Comparison of ENCODE assay signal across 23 cellular contexts in the genomic region with DNA sequence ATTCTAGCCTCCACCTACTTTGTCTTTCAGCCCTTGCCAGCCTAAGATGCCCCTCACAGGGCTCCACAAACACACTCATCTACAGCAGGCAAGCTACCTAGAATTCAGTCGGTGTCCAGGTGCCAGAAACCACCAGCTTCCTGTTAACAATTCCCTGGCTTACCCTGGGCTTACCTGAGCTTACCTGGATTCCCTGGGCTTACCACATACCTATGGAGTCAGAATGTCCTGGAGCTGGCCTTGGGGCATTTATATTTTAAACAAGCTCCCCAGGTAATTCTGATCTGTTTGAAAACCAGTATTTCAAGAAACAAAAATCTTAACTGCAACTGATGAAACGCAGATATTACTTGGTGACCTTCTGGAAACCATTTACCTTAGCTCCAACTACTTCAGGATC.
DNase-seq lines count a peak whose midpoint lies in the region; ATAC-seq, FAIRE-seq and TF ChIP-seq lines count a peak whose summit lies in the region.
"Had no signal": no experiment of that assay in that cellular context is flagged by ENCODE, and none has a peak within 500 bp of the region (broad histone marks: within the 10 kb centered on the region; RNA-seq: fewer than 3 reads in every experiment).

No MANE protein-coding gene starts in this region.

- CTCF ChIA-PET in H1 (lab: Charles Lee; ENCODE audit: partially characterized antibody), result interaction anchor here (1.1 to 5.8 kb wide), 5 partner anchors 9 to 16 kb away, joined by 3 to 36 read pairs (median 3); no protein-coding TSS in a partner anchor

- FAIRE-seq in H1 (lab: Jason Lieb, UNC), result no peak
- FAIRE-seq: GM12891 had no signal

- peaks cover 4% of the 10 kb centered on the region for H3K4me1 ChIP-seq in RWPE2 (ENCODE audit: insufficient read depth, poor library complexity, severe bottlenecking)
- peaks cover 0 to 4% (median 0%) of the 10 kb centered on the region in 4 experiments; a peak in 2 of 7 replicates for H3K4me1 ChIP-seq in H1 (replicated peaks in 1 of 4; ENCODE audit: control insufficient read depth in 3 of 4, insufficient read depth in 4 of 4, low read length in 3 of 4)
- no peaks in the 10 kb centered on the region for H3K4me1 ChIP-seq in mesendoderm (ENCODE audit: control insufficient read depth, low read depth, low read length)
- H3K4me1 ChIP-seq: BLaER1 had no signal

- H3K9me3 ChIP-seq in RWPE2 (ENCODE audit: severe bottlenecking) (no peaks in the 10 kb centered on the region), H1 (ENCODE audit: insufficient read depth in 2 of 2, low read depth in 1 of 2, low read length in 1 of 2) (no peaks in the 10 kb centered on the region)
- H3K9me3 ChIP-seq: BLaER1 had no signal

- H2AFZ ChIP-seq in H1 (ENCODE audit: low read length), result 0 out of 2 replicates have a peak overlapping the region, but pooled peaks have one; percentile 39

- H3K4me3 ChIP-seq in RWPE2 (ENCODE audit: severe bottlenecking) (no peak overlapping the region), H1 (ENCODE audit: extremely low read depth in 1 of 4, insufficient read depth in 2 of 4, low read depth in 3 of 4, low read length in 4 of 4) (no peak overlapping the region), mesendoderm (ENCODE audit: low read length) (no peak overlapping the region)
- H3K4me3 ChIP-seq: BLaER1 had no signal

- TF ChIP-seq CTCF in RWPE2 (IDR thresholded peaks at IDR 0.05; ENCODE audit: poor library complexity, severe bottlenecking) (no peak), H1 (IDR thresholded peaks at IDR 0.05; ENCODE audit: control extremely low read depth in 1 of 3, insufficient read depth in 1 of 3, low read depth in 1 of 3, low read length in 3 of 3) (no peak)

- H3K23ac ChIP-seq in H1 (ENCODE audit: insufficient read length) (no peak overlapping the region), mesendoderm (ENCODE audit: low read length) (no peak overlapping the region)

- no peak overlapping the region for H3K4me2 ChIP-seq in H1 (ENCODE audit: insufficient read depth in 1 of 2, low read depth in 2 of 2, low read length in 2 of 2)
- H3K4me2 ChIP-seq in mesendoderm (ENCODE audit: low read length), result no peak overlapping the region
- H3K4me2 ChIP-seq: BLaER1 had no signal

- H3K79me2 ChIP-seq in H1 (ENCODE audit: control insufficient read depth in 1 of 2, insufficient read depth in 2 of 2, low read length in 2 of 2), result no peaks in the 10 kb centered on the region
- no peaks in the 10 kb centered on the region for H3K79me2 ChIP-seq in mesendoderm (ENCODE audit: control insufficient read depth, insufficient read depth, low read length)

- peak; percentile 26 for DNase-seq in ELF-1 (ENCODE audit: low read depth, low spot score)
- no peak for DNase-seq in RWPE2 (ENCODE audit: low spot score)
- DNase-seq in H1 (ENCODE audit: low read depth in 1 of 2, low spot score in 2 of 2), result no peak
- DNase-seq in mesendoderm, result peak; percentile 23
- no peak for DNase-seq in NK-92 treated with Interleukin-12 subunit alpha and Interleukin-12 subunit beta, amount 100 ng/mL, for 24 hours (lab: John Stamatoyannopoulos, UW)
- DNase-seq in hippocampal formation (lab: John Stamatoyannopoulos, UW), result no peak
- no peak for DNase-seq in COR-L47 (lab: John Stamatoyannopoulos, UW)
- DNase-seq: CD4-positive, CD25-positive, alpha-beta regulatory T cell; EL; GF-D8; H7; NCI-H1105 treated with DMSO at 0.1 percent for 48 hours; NCI-H146; NCI-H1930; NCI-H2107; NCI-H446; NCI-H524 treated with DMSO at 0.1 percent for 48 hours; NCI-H774; RPMI8226; SHP77 treated with DMSO at 0.1 percent for 48 hours had no signal

- no peak for TF ChIP-seq RAD21 in H1 (IDR thresholded peaks at IDR 0.05 in 1 of 2, conservative IDR thresholded peaks at IDR 0.05 in 1 of 2; ENCODE audit: low read depth in 2 of 2, low read length in 2 of 2)

- TF ChIP-seq EP300 in H1 (IDR thresholded peaks at IDR 0.05; ENCODE audit: borderline replicate concordance in 1 of 2, low read depth in 2 of 2, low read length in 2 of 2), result no peak

- no peak overlapping the region for H2BK20ac ChIP-seq in H1 (ENCODE audit: low read length)

- H3K4ac ChIP-seq in H1 (replicated peaks; ENCODE audit: insufficient read length, low read depth, low read length) (no peak overlapping the region), mesendoderm (ENCODE audit: low read depth, low read length) (no peak overlapping the region)

- no peak overlapping the region for H3K56ac ChIP-seq in H1 (replicated peaks; ENCODE audit: insufficient read length, low read depth, low read length)
- H3K56ac ChIP-seq in mesendoderm (ENCODE audit: low read length), result no peak overlapping the region

- TF ChIP-seq POLR2A in H1 (IDR thresholded peaks at IDR 0.05; ENCODE audit: control extremely low read depth in 1 of 2, low read depth in 2 of 2, low read length in 2 of 2), result no peak

- H4K91ac ChIP-seq in H1 (replicated peaks; ENCODE audit: insufficient read length, low read length), result no peak overlapping the region

- no peak overlapping the region for H3K9ac ChIP-seq in H1 (replicated peaks in 1 of 4; ENCODE audit: extremely low read depth in 1 of 4, low read depth in 3 of 4, low read length in 3 of 4)
- H3K9ac ChIP-seq in mesendoderm (ENCODE audit: low read length), result no peak overlapping the region
- H3K9ac ChIP-seq: BLaER1 had no signal

- H3K23me2 ChIP-seq in H1 (ENCODE audit: low read depth, low read length), result no peaks in the 10 kb centered on the region

- no peaks in the 10 kb centered on the region for H4K20me1 ChIP-seq in H1 (replicated peaks in 1 of 2; ENCODE audit: control insufficient read depth in 1 of 2, insufficient read depth in 2 of 2, low read length in 2 of 2)
- H4K20me1 ChIP-seq: BLaER1 had no signal

- H3K14ac ChIP-seq in H1 (ENCODE audit: insufficient read length), result no peak overlapping the region

- WGBS in H1 (ENCODE audit: extremely low coverage in 1 of 2, insufficient coverage in 1 of 2, insufficient read length in 1 of 2, insufficient replicate concordance in 2 of 2, low coverage in 1 of 2, low lambda C conversion rate in 2 of 2, missing lambda C conversion rate in 1 of 2), 2 experiments, result 81% methylated on average over 2 of the region's 2 CpGs; no CpG with 5 or more reads in 1 of the 2 experiments
- WGBS in mesendoderm (ENCODE audit: extremely low coverage, insufficient coverage, low lambda C conversion rate), result no CpG with 5 or more reads among the region's 2 CpGs

- H2BK15ac ChIP-seq in H1 (ENCODE audit: low read length) (no peak overlapping the region), mesendoderm (replicated peaks; ENCODE audit: low read depth) (no peak overlapping the region)

- H2BK12ac ChIP-seq in H1 (ENCODE audit: low read depth, low read length), result no peak overlapping the region

- H3K27me3 ChIP-seq in RWPE2 (ENCODE audit: insufficient read depth, poor library complexity, severe bottlenecking), result no peaks in the 10 kb centered on the region
- peaks cover 0 to 1% (median 0%) of the 10 kb centered on the region in 4 experiments; a peak in 1 of 7 replicates for H3K27me3 ChIP-seq in H1 (replicated peaks in 1 of 4; ENCODE audit: control insufficient read depth in 3 of 4, extremely low read depth in 1 of 4, insufficient read depth in 3 of 4, low read length in 3 of 4)
- H3K27me3 ChIP-seq in mesendoderm (ENCODE audit: insufficient read depth, low read length, poor library complexity), result no peaks in the 10 kb centered on the region
- H3K27me3 ChIP-seq: BLaER1 had no signal

- H3K27ac ChIP-seq in RWPE2 (ENCODE audit: poor library complexity, severe bottlenecking), result no peak overlapping the region
- H3K27ac ChIP-seq in H1 (ENCODE audit: low read depth, low read length), result no peak overlapping the region
- no peak overlapping the region for H3K27ac ChIP-seq in mesendoderm (ENCODE audit: low read depth, low read length)
- H3K27ac ChIP-seq: BLaER1, HL-60 had no signal

- H4K5ac ChIP-seq in H1 (ENCODE audit: insufficient read length, low read depth, low read length), result no peak overlapping the region
- H4K5ac ChIP-seq in mesendoderm (ENCODE audit: low read length), result no peak overlapping the region

- no peak overlapping the region for H2AK5ac ChIP-seq in H1 (ENCODE audit: low read depth, low read length)
- no peak overlapping the region for H2AK5ac ChIP-seq in mesendoderm (ENCODE audit: low read length)

- no peak overlapping the region for H2BK5ac ChIP-seq in H1 (ENCODE audit: low read depth, low read length)
- H2BK5ac ChIP-seq in mesendoderm (ENCODE audit: low read length), result no peak overlapping the region

- H3K36me3 ChIP-seq in RWPE2 (ENCODE audit: low read depth), result no peaks in the 10 kb centered on the region
- H3K36me3 ChIP-seq in H1 (ENCODE audit: control insufficient read depth in 2 of 4, insufficient read depth in 4 of 4, low read length in 3 of 4), result no peaks in the 10 kb centered on the region
- H3K36me3 ChIP-seq in mesendoderm (ENCODE audit: control insufficient read depth, insufficient read depth, low read length), result no peaks in the 10 kb centered on the region
- H3K36me3 ChIP-seq: BLaER1 had no signal

- POLR2A ChIA-PET in H1 (lab: Charles Lee; ENCODE audit: partially characterized antibody), result interaction anchor here (0.6 kb wide), 1 partner anchor 58 kb away, joined by 3 read pairs; no protein-coding TSS in a partner anchor

- H3K79me1 ChIP-seq in H1 (ENCODE audit: low read depth, low read length), result no peaks in the 10 kb centered on the region
- H3K79me1 ChIP-seq in mesendoderm (ENCODE audit: low read length), result no peaks in the 10 kb centered on the region

- H3K18ac ChIP-seq in H1 (ENCODE audit: extremely low read depth, low read length) (no peak overlapping the region), mesendoderm (ENCODE audit: low read length) (no peak overlapping the region)

- H2BK120ac ChIP-seq in H1 (replicated peaks; ENCODE audit: low read depth, low read length) (no peak overlapping the region), mesendoderm (ENCODE audit: low read depth, low read length) (no peak overlapping the region)

- no peak overlapping the region for H4K8ac ChIP-seq in H1 (ENCODE audit: extremely low read depth, insufficient read depth, low read length)
- no peak overlapping the region for H4K8ac ChIP-seq in mesendoderm (ENCODE audit: low read depth, low read length)

- ATAC-seq in RWPE2 (ENCODE audit: low read depth), result peak; percentile 71; the same call in 2 of the 3 replicates

TF ChIP-seq in H1, 55 proteins besides CTCF, POLR2A, EP300 and RAD21 (continues in another document):
- no peak for TF ChIP-seq CTBP2 (IDR thresholded peaks at IDR 0.05; ENCODE audit: borderline replicate concordance, insufficient read depth, insufficient read length, low read length)
- TF ChIP-seq BCL11A (IDR thresholded peaks at IDR 0.05; ENCODE audit: low read depth in 2 of 2, low read length in 2 of 2), result no peak
- TF ChIP-seq GABPA (IDR thresholded peaks at IDR 0.05; ENCODE audit: borderline replicate concordance, insufficient read depth, low read length), result no peak
- TF ChIP-seq KDM1A (IDR thresholded peaks at IDR 0.05; ENCODE audit: borderline replicate concordance, low read length), result no peak
- TF ChIP-seq RBBP5 (IDR thresholded peaks at IDR 0.05; ENCODE audit: borderline replicate concordance, low read depth, low read length), result no peak
- no peak for TF ChIP-seq RFX5 (IDR thresholded peaks at IDR 0.05; ENCODE audit: borderline replicate concordance, low read depth, low read length)
- TF ChIP-seq EGR1 (IDR thresholded peaks at IDR 0.05; ENCODE audit: borderline replicate concordance, low read depth, low read length), result no peak
- no peak for TF ChIP-seq PHF8 (conservative IDR thresholded peaks at IDR 0.05; ENCODE audit: low read depth, low read length)
- no peak for TF ChIP-seq TCF12 (IDR thresholded peaks at IDR 0.05; ENCODE audit: low read depth, low read length)

Comparison
In these comparisons a context has a peak if more than half of its experiments do, and no peak if none do; other contexts are left out.
1. DNase-seq: peak in ELF-1 (single experiment) and mesendoderm (single experiment); none in RWPE2 (single experiment), H1 (0 of 2), NK-92 treated with Interleukin-12 subunit alpha and Interleukin-12 subunit beta, amount 100 ng/mL, for 24 hours (single experiment), hippocampal formation (0 of 2) and COR-L47 (single experiment).